15 cellular contexts compared by ENCODE assay signal in the genomic region with DNA sequence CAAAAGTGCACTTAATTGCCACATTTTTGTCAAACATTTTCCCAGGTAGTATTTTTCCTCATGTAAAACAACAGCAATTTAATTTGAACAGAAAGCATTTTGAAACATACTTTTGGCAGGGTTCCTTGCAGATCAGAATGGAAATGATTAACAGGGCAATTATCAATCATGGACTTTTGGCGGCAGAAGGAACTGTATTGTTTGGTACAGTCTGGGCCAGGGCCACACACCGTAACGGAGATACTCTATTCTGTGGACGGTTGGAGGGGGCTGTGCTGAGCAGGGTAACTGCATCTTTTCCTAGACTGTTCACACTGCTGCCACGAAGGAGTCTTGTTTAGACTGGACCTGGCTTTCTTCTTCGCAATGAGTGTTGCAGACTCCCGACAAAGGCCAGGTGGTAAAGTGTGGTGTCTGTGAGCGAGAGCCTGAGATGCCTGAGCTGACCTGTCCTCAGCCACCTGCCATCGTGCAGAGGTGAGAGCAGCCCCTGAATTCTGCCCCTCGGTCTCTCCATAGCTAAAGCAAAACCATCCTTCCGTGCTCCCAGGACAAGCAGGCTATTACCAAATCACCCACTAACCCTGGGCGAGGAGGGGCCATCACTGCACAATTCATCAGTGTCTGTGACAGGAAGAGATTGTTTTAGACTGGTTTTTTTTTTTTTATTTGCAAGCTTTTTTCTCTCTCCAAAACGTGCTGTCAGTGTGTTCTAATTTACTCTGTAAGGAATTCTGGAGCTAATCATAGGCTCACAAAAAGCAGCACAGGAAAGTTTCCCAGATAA.
DNase-seq lines count a peak whose midpoint lies in the region; ATAC-seq, FAIRE-seq and TF ChIP-seq lines count a peak whose summit lies in the region.
"Had no signal": no experiment of that assay in that cellular context is flagged by ENCODE, and none has a peak within 500 bp of the region (broad histone marks: within the 10 kb centered on the region; RNA-seq: fewer than 3 reads in every experiment).

No MANE protein-coding gene starts in this region.

- H3K27me3 ChIP-seq in brain microvascular endothelial cell (replicated peaks), result no peaks in the 10 kb centered on the region
- H3K27me3 ChIP-seq in liver (ENCODE audit: control insufficient read depth in 4 of 4, insufficient read depth in 4 of 4, low read length in 3 of 4), result no peaks in the 10 kb centered on the region
- H3K27me3 ChIP-seq in stomach, result no peaks in the 10 kb centered on the region

- intact Hi-C loops in stomach (cut with DNase I; ENCODE audit: low total_unique reads) (no loop called here), CD14-positive monocyte (cut with micrococcal nuclease) (no loop called here)

- no peak for TF ChIP-seq EP300 in stomach (IDR thresholded peaks at IDR 0.05)

- peak; percentile 73 for FAIRE-seq in HTR-8/SVneo (lab: Jason Lieb, UNC)
- FAIRE-seq: colon had no signal

- no peak for ATAC-seq in activated CD8-positive, alpha-beta memory T cell treated with anti-CD3 and anti-CD28 coated beads, Interleukin-2, amount 10 ng/mL, durations not matched to agents 7 days and 5 days
- ATAC-seq: activated CD8-positive, alpha-beta T cell treated with anti-CD3 and anti-CD28 coated beads for 36 hours had no signal

- in situ Hi-C loops in brain microvascular endothelial cell (cut with HindIII; ENCODE audit: low pct_ligation_motif_present, low sequenced_read_pairs), result no loop called here

- peak overlapping the region in 1 of 2 donors; percentile 25 for H3K9ac ChIP-seq in liver (ENCODE audit: low read depth in 1 of 2, low read length in 2 of 2)

- no peak overlapping the region for H3K4me3 ChIP-seq in brain microvascular endothelial cell (ENCODE audit: low read depth, low read length)
- H3K4me3 ChIP-seq in liver (ENCODE audit: low read depth in 1 of 3, low read length in 3 of 3), result no peak overlapping the region
- no peak overlapping the region for H3K4me3 ChIP-seq in stomach

- TF ChIP-seq RAD21 in liver (IDR thresholded peaks at IDR 0.05), result peak in 1 of 2 donors; percentile 12

- TF ChIP-seq POLR2A in stomach (IDR thresholded peaks at IDR 0.05), result no peak

- no peaks in the 10 kb centered on the region for H3K4me1 Mint-ChIP-seq in CD14-positive monocyte
- no peaks in the 10 kb centered on the region for H3K4me1 Mint-ChIP-seq in activated CD8-positive, alpha-beta memory T cell treated with anti-CD3 and anti-CD28 coated beads, Interleukin-2, amount 10 ng/mL, durations not matched to agents 7 days and 5 days
- H3K4me1 Mint-ChIP-seq: CD4-positive, alpha-beta memory T cell had no signal

- H3K9me3 ChIP-seq in liver (ENCODE audit: control insufficient read depth in 4 of 4, low read length in 3 of 4), result no peaks in the 10 kb centered on the region
- H3K9me3 ChIP-seq in stomach, result no peaks in the 10 kb centered on the region

- no peaks in the 10 kb centered on the region for H3K36me3 Mint-ChIP-seq in CD14-positive monocyte
- H3K36me3 Mint-ChIP-seq in activated CD8-positive, alpha-beta memory T cell treated with anti-CD3 and anti-CD28 coated beads, Interleukin-2, amount 10 ng/mL, durations not matched to agents 7 days and 5 days, result no peaks in the 10 kb centered on the region
- H3K36me3 Mint-ChIP-seq: CD4-positive, alpha-beta memory T cell had no signal

- TF ChIP-seq CTCF in brain microvascular endothelial cell (IDR thresholded peaks at IDR 0.05; ENCODE audit: low read depth, low read length, missing control alignments) (no peak), liver (IDR thresholded peaks at IDR 0.05; ENCODE audit: low read depth, low read length, missing input control) (no peak), stomach (IDR thresholded peaks at IDR 0.05) (no peak), CD14-positive monocyte (IDR thresholded peaks at IDR 0.05) (no peak)

- H3K36me3 ChIP-seq in brain microvascular endothelial cell (replicated peaks) (no peaks in the 10 kb centered on the region), liver (ENCODE audit: control insufficient read depth in 4 of 4, insufficient read depth in 3 of 4, low read depth in 1 of 4, low read length in 3 of 4) (peaks cover 0 to 2% (median under 1%) of the 10 kb centered on the region in 4 donors), stomach (no peaks in the 10 kb centered on the region)

- CTCF ChIA-PET in activated CD8-positive, alpha-beta memory T cell treated with anti-CD3 and anti-CD28 coated beads, Interleukin-2, amount 10 ng/mL, durations not matched to agents 7 days and 5 days (lab: Charles Lee), result no interaction called here

- H3K27me3 Mint-ChIP-seq in CD14-positive monocyte (ENCODE audit: low read depth in 3 of 3), result no peaks in the 10 kb centered on the region
- no peaks in the 10 kb centered on the region for H3K27me3 Mint-ChIP-seq in activated CD8-positive, alpha-beta memory T cell treated with anti-CD3 and anti-CD28 coated beads, Interleukin-2, amount 10 ng/mL, durations not matched to agents 7 days and 5 days

- peaks cover 0 to 4% (median 0%) of the 10 kb centered on the region in 7 donors for H3K9me3 Mint-ChIP-seq in CD14-positive monocyte
- no peaks in the 10 kb centered on the region for H3K9me3 Mint-ChIP-seq in activated CD8-positive, alpha-beta memory T cell treated with anti-CD3 and anti-CD28 coated beads, Interleukin-2, amount 10 ng/mL, durations not matched to agents 7 days and 5 days (ENCODE audit: low read depth)
- H3K9me3 Mint-ChIP-seq: activated CD8-positive, alpha-beta T cell treated with anti-CD3 and anti-CD28 coated beads for 36 hours; activated naive CD4-positive, alpha-beta T cell treated with anti-CD3 and anti-CD28 coated beads for 36 hours; CD4-positive, alpha-beta memory T cell had no signal

- peaks cover 21 to 66% (median 45%) of the 10 kb centered on the region in 4 donors for H3K4me1 ChIP-seq in liver (ENCODE audit: control insufficient read depth in 4 of 4, insufficient read depth in 4 of 4, low read length in 3 of 4)
- peaks cover 45 to 83% (median 65%) of the 10 kb centered on the region in 4 donors for H3K4me1 ChIP-seq in stomach

- H3K27ac Mint-ChIP-seq in CD14-positive monocyte, result no peak overlapping the region
- no peak overlapping the region for H3K27ac Mint-ChIP-seq in activated CD8-positive, alpha-beta memory T cell treated with anti-CD3 and anti-CD28 coated beads, Interleukin-2, amount 10 ng/mL, durations not matched to agents 7 days and 5 days
- H3K27ac Mint-ChIP-seq: activated CD8-positive, alpha-beta T cell treated with anti-CD3 and anti-CD28 coated beads for 36 hours; activated naive CD4-positive, alpha-beta T cell treated with anti-CD3 and anti-CD28 coated beads for 36 hours; CD4-positive, alpha-beta memory T cell had no signal

- WGBS in liver, result 31% methylated on average over 13 of the region's 13 CpGs
- 22 to 41% (median 35%) methylated on average over 13 of the region's 13 CpGs for WGBS in stomach, 5 donors

- DNase-seq in HTR-8/SVneo (ENCODE audit: insufficient read length, low spot score) (no peak), brain microvascular endothelial cell (no peak), stomach (no peak), CD14-positive monocyte (ENCODE audit: low spot score) (no peak), nucleus accumbens (lab: John Stamatoyannopoulos, UW) (no peak), NCI-H1436 treated with DMSO at 0.1 percent for 48 hours (lab: John Stamatoyannopoulos, UW) (no peak)
- no peak for DNase-seq in activated CD8-positive, alpha-beta memory T cell treated with anti-CD3 and anti-CD28 coated beads, Interleukin-2, amount 10 ng/mL, durations not matched to agents 7 days and 5 days
- DNase-seq: activated CD8-positive, alpha-beta T cell treated with anti-CD3 and anti-CD28 coated beads for 36 hours; activated naive CD4-positive, alpha-beta T cell treated with anti-CD3 and anti-CD28 coated beads for 36 hours; CD4-positive, alpha-beta memory T cell; glutamatergic neuron; mesendoderm had no signal

- H3K4me3 Mint-ChIP-seq in CD14-positive monocyte, result no peak overlapping the region
- H3K4me3 Mint-ChIP-seq in activated CD8-positive, alpha-beta memory T cell treated with anti-CD3 and anti-CD28 coated beads, Interleukin-2, amount 10 ng/mL, durations not matched to agents 7 days and 5 days, result no peak overlapping the region
- H3K4me3 Mint-ChIP-seq: activated CD8-positive, alpha-beta T cell treated with anti-CD3 and anti-CD28 coated beads for 36 hours; activated naive CD4-positive, alpha-beta T cell treated with anti-CD3 and anti-CD28 coated beads for 36 hours; CD4-positive, alpha-beta memory T cell had no signal

- peak overlapping the region; percentile 75 for H3K27ac ChIP-seq in brain microvascular endothelial cell
- peak overlapping the region; percentile 55 to 56 for H3K27ac ChIP-seq in liver (ENCODE audit: low read depth in 1 of 2, low read length in 2 of 2)
- peak overlapping the region; percentile 1 to 85 (median 62) for H3K27ac ChIP-seq in stomach
- H3K27ac ChIP-seq: HL-60 had no signal

TF ChIP-seq in liver, 16 proteins besides CTCF, POLR2A, EP300 and RAD21:
- TF ChIP-seq FOXA1 (IDR thresholded peaks at IDR 0.05), result no peak
- TF ChIP-seq, protein P1, sequence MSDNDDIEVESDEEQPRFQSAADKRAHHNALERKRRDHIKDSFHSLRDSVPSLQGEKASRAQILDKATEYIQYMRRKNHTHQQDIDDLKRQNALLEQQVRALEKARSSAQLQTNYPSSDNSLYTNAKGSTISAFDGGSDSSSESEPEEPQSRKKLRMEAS (IDR thresholded peaks at IDR 0.05), result no peak
- no peak for TF ChIP-seq HNF4A (conservative IDR thresholded peaks at IDR 0.05)
- no peak for TF ChIP-seq RXRA (IDR thresholded peaks at IDR 0.05)
- TF ChIP-seq EGR1 (IDR thresholded peaks at IDR 0.05; ENCODE audit: low read depth in 2 of 2), result no peak
